ENCODE assay signal across 1 cellular context in the genomic region with DNA sequence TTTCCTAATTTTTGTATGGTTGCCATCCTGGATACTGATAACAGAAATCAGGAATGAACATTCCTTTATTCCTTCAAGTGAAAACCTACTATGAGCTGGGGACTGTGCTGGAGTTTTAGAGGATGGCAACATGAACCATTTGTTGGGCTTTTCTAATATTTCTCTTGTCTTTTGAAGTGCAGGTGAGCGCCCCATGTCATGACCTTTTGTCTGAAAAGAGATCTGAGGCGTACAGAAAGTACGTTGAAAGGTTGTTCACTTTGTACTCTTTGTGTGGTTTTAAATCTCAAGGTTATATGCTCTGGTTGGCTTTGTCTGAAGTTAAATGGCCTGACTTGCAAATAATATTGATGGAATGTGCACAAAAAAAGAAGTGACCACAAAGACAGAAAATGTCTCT.
TF ChIP-seq lines count a peak whose summit lies in the region.

No MANE protein-coding gene starts in this region.

TF ChIP-seq in HepG2, 621 proteins besides CTCF, POLR2A, EP300 and RAD21 (continued from another document and continues in another):
- TF ChIP-seq, protein P1, sequence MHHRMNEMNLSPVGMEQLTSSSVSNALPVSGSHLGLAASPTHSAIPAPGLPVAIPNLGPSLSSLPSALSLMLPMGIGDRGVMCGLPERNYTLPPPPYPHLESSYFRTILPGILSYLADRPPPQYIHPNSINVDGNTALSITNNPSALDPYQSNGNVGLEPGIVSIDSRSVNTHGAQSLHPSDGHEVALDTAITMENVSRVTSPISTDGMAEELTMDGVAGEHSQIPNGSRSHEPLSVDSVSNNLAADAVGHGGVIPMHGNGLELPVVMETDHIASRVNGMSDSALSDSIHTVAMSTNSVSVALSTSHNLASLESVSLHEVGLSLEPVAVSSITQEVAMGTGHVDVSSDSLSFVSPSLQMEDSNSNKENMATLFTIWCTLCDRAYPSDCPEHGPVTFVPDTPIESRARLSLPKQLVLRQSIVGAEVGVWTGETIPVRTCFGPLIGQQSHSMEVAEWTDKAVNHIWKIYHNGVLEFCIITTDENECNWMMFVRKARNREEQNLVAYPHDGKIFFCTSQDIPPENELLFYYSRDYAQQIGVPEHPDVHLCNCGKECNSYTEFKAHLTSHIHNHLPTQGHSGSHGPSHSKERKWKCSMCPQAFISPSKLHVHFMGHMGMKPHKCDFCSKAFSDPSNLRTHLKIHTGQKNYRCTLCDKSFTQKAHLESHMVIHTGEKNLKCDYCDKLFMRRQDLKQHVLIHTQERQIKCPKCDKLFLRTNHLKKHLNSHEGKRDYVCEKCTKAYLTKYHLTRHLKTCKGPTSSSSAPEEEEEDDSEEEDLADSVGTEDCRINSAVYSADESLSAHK (CRISPR knock-in tag; IDR thresholded peaks at IDR 0.05; ENCODE audit: borderline replicate concordance), result no peak
- TF ChIP-seq CAMTA2 (CRISPR knock-in tag; IDR thresholded peaks at IDR 0.05; ENCODE audit: borderline replicate concordance) (no peak), NCOA2 (CRISPR knock-in tag; IDR thresholded peaks at IDR 0.05) (peak; percentile 51), ETV5 (CRISPR knock-in tag; IDR thresholded peaks at IDR 0.05; ENCODE audit: borderline replicate concordance) (no peak), ZNF224 (CRISPR knock-in tag; IDR thresholded peaks at IDR 0.05) (no peak), NFE2 (CRISPR knock-in tag; IDR thresholded peaks at IDR 0.05) (no peak), ZNF451 (CRISPR knock-in tag; IDR thresholded peaks at IDR 0.05) (no peak), ZNF296 (CRISPR knock-in tag; conservative IDR thresholded peaks at IDR 0.05) (no peak), MBD4 (IDR thresholded peaks at IDR 0.05; ENCODE audit: borderline replicate concordance, low read length) (peak; percentile 71; the same call in 1 of the 2 replicates), ZNF354B (CRISPR knock-in tag; IDR thresholded peaks at IDR 0.05) (no peak), GTF3A (CRISPR knock-in tag; conservative IDR thresholded peaks at IDR 0.05) (no peak), ZNF382 (CRISPR knock-in tag; IDR thresholded peaks at IDR 0.05; ENCODE audit: borderline replicate concordance) (no peak), SKI (IDR thresholded peaks at IDR 0.05; ENCODE audit: partially characterized antibody) (no peak), SOX5 (CRISPR knock-in tag; IDR thresholded peaks at IDR 0.05; ENCODE audit: borderline replicate concordance) (peak; percentile 94), SALL1 (CRISPR knock-in tag; IDR thresholded peaks at IDR 0.05) (peak; percentile 15; the same call in 1 of the 2 replicates), GZF1 (CRISPR knock-in tag; IDR thresholded peaks at IDR 0.05) (no peak), MZF1 (CRISPR knock-in tag; IDR thresholded peaks at IDR 0.05; ENCODE audit: borderline replicate concordance) (no peak), ZSCAN21 (CRISPR knock-in tag; IDR thresholded peaks at IDR 0.05; ENCODE audit: borderline replicate concordance) (no peak), ZNF12 (CRISPR knock-in tag; IDR thresholded peaks at IDR 0.05) (no peak), TCF7 (IDR thresholded peaks at IDR 0.05; ENCODE audit: low read depth) (peak; percentile 87), ZNF747 (CRISPR knock-in tag; IDR thresholded peaks at IDR 0.05; ENCODE audit: borderline replicate concordance) (no peak), SMARCE1 (IDR thresholded peaks at IDR 0.05; ENCODE audit: borderline replicate concordance) (no peak), HNF4A (CRISPR knock-in tag; IDR thresholded peaks at IDR 0.05) (peak; percentile 19; the same call in 1 of the 2 replicates), SIN3B (IDR thresholded peaks at IDR 0.05; ENCODE audit: low read length) (no peak), ZNF431 (CRISPR knock-in tag; IDR thresholded peaks at IDR 0.05; ENCODE audit: borderline replicate concordance, low read depth) (no peak), HOXA7 (CRISPR knock-in tag; IDR thresholded peaks at IDR 0.05) (no peak), NAIF1 (CRISPR knock-in tag; IDR thresholded peaks at IDR 0.05; ENCODE audit: borderline replicate concordance) (no peak), RXRA (CRISPR knock-in tag; IDR thresholded peaks at IDR 0.05) (no peak), ATM (IDR thresholded peaks at IDR 0.05; ENCODE audit: borderline replicate concordance) (no peak), FOXC1 (CRISPR knock-in tag; IDR thresholded peaks at IDR 0.05; ENCODE audit: borderline replicate concordance) (no peak), SMAD9 (CRISPR knock-in tag; IDR thresholded peaks at IDR 0.05) (no peak)
- TF ChIP-seq, protein P2, sequence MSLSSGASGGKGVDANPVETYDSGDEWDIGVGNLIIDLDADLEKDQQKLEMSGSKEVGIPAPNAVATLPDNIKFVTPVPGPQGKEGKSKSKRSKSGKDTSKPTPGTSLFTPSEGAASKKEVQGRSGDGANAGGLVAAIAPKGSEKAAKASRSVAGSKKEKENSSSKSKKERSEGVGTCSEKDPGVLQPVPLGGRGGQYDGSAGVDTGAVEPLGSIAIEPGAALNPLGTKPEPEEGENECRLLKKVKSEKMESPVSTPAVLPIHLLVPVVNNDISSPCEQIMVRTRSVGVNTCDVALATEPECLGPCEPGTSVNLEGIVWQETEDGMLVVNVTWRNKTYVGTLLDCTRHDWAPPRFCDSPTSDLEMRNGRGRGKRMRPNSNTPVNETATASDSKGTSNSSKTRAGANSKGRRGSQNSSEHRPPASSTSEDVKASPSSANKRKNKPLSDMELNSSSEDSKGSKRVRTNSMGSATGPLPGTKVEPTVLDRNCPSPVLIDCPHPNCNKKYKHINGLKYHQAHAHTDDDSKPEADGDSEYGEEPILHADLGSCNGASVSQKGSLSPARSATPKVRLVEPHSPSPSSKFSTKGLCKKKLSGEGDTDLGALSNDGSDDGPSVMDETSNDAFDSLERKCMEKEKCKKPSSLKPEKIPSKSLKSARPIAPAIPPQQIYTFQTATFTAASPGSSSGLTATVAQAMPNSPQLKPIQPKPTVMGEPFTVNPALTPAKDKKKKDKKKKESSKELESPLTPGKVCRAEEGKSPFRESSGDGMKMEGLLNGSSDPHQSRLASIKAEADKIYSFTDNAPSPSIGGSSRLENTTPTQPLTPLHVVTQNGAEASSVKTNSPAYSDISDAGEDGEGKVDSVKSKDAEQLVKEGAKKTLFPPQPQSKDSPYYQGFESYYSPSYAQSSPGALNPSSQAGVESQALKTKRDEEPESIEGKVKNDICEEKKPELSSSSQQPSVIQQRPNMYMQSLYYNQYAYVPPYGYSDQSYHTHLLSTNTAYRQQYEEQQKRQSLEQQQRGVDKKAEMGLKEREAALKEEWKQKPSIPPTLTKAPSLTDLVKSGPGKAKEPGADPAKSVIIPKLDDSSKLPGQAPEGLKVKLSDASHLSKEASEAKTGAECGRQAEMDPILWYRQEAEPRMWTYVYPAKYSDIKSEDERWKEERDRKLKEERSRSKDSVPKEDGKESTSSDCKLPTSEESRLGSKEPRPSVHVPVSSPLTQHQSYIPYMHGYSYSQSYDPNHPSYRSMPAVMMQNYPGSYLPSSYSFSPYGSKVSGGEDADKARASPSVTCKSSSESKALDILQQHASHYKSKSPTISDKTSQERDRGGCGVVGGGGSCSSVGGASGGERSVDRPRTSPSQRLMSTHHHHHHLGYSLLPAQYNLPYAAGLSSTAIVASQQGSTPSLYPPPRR (CRISPR knock-in tag; IDR thresholded peaks at IDR 0.05; ENCODE audit: borderline replicate concordance), result no peak
- TF ChIP-seq, protein P3, sequence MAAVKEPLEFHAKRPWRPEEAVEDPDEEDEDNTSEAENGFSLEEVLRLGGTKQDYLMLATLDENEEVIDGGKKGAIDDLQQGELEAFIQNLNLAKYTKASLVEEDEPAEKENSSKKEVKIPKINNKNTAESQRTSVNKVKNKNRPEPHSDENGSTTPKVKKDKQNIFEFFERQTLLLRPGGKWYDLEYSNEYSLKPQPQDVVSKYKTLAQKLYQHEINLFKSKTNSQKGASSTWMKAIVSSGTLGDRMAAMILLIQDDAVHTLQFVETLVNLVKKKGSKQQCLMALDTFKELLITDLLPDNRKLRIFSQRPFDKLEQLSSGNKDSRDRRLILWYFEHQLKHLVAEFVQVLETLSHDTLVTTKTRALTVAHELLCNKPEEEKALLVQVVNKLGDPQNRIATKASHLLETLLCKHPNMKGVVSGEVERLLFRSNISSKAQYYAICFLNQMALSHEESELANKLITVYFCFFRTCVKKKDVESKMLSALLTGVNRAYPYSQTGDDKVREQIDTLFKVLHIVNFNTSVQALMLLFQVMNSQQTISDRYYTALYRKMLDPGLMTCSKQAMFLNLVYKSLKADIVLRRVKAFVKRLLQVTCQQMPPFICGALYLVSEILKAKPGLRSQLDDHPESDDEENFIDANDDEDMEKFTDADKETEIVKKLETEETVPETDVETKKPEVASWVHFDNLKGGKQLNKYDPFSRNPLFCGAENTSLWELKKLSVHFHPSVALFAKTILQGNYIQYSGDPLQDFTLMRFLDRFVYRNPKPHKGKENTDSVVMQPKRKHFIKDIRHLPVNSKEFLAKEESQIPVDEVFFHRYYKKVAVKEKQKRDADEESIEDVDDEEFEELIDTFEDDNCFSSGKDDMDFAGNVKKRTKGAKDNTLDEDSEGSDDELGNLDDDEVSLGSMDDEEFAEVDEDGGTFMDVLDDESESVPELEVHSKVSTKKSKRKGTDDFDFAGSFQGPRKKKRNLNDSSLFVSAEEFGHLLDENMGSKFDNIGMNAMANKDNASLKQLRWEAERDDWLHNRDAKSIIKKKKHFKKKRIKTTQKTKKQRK (IDR thresholded peaks at IDR 0.05; ENCODE audit: low read length), result no peak
- TF ChIP-seq, protein P4, sequence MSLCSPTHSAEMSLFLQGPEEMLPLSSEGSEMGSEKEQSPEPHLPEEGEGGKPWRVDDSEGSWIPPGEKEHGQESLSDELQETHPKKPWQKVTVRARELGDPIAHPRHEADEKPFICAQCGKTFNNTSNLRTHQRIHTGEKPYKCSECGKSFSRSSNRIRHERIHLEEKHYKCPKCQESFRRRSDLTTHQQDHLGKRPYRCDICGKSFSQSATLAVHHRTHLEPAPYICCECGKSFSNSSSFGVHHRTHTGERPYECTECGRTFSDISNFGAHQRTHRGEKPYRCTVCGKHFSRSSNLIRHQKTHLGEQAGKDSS (CRISPR knock-in tag; IDR thresholded peaks at IDR 0.05; ENCODE audit: borderline replicate concordance, low read depth), result no peak
- TF ChIP-seq, protein P5, sequence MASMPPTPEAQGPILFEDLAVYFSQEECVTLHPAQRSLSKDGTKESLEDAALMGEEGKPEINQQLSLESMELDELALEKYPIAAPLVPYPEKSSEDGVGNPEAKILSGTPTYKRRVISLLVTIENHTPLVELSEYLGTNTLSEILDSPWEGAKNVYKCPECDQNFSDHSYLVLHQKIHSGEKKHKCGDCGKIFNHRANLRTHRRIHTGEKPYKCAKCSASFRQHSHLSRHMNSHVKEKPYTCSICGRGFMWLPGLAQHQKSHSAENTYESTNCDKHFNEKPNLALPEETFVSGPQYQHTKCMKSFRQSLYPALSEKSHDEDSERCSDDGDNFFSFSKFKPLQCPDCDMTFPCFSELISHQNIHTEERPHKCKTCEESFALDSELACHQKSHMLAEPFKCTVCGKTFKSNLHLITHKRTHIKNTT (CRISPR knock-in tag; IDR thresholded peaks at IDR 0.05), result no peak
- TF ChIP-seq, protein P6, sequence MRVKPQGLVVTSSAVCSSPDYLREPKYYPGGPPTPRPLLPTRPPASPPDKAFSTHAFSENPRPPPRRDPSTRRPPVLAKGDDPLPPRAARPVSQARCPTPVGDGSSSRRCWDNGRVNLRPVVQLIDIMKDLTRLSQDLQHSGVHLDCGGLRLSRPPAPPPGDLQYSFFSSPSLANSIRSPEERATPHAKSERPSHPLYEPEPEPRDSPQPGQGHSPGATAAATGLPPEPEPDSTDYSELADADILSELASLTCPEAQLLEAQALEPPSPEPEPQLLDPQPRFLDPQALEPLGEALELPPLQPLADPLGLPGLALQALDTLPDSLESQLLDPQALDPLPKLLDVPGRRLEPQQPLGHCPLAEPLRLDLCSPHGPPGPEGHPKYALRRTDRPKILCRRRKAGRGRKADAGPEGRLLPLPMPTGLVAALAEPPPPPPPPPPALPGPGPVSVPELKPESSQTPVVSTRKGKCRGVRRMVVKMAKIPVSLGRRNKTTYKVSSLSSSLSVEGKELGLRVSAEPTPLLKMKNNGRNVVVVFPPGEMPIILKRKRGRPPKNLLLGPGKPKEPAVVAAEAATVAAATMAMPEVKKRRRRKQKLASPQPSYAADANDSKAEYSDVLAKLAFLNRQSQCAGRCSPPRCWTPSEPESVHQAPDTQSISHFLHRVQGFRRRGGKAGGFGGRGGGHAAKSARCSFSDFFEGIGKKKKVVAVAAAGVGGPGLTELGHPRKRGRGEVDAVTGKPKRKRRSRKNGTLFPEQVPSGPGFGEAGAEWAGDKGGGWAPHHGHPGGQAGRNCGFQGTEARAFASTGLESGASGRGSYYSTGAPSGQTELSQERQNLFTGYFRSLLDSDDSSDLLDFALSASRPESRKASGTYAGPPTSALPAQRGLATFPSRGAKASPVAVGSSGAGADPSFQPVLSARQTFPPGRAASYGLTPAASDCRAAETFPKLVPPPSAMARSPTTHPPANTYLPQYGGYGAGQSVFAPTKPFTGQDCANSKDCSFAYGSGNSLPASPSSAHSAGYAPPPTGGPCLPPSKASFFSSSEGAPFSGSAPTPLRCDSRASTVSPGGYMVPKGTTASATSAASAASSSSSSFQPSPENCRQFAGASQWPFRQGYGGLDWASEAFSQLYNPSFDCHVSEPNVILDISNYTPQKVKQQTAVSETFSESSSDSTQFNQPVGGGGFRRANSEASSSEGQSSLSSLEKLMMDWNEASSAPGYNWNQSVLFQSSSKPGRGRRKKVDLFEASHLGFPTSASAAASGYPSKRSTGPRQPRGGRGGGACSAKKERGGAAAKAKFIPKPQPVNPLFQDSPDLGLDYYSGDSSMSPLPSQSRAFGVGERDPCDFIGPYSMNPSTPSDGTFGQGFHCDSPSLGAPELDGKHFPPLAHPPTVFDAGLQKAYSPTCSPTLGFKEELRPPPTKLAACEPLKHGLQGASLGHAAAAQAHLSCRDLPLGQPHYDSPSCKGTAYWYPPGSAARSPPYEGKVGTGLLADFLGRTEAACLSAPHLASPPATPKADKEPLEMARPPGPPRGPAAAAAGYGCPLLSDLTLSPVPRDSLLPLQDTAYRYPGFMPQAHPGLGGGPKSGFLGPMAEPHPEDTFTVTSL (CRISPR knock-in tag; IDR thresholded peaks at IDR 0.05; ENCODE audit: borderline replicate concordance), result peak; percentile 58; the same call in 1 of the 2 replicates
- TF ChIP-seq, protein P7, sequence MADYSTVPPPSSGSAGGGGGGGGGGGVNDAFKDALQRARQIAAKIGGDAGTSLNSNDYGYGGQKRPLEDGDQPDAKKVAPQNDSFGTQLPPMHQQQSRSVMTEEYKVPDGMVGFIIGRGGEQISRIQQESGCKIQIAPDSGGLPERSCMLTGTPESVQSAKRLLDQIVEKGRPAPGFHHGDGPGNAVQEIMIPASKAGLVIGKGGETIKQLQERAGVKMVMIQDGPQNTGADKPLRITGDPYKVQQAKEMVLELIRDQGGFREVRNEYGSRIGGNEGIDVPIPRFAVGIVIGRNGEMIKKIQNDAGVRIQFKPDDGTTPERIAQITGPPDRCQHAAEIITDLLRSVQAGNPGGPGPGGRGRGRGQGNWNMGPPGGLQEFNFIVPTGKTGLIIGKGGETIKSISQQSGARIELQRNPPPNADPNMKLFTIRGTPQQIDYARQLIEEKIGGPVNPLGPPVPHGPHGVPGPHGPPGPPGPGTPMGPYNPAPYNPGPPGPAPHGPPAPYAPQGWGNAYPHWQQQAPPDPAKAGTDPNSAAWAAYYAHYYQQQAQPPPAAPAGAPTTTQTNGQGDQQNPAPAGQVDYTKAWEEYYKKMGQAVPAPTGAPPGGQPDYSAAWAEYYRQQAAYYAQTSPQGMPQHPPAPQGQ (CRISPR knock-in tag; IDR thresholded peaks at IDR 0.05; ENCODE audit: borderline replicate concordance), result no peak
- TF ChIP-seq, protein P8, sequence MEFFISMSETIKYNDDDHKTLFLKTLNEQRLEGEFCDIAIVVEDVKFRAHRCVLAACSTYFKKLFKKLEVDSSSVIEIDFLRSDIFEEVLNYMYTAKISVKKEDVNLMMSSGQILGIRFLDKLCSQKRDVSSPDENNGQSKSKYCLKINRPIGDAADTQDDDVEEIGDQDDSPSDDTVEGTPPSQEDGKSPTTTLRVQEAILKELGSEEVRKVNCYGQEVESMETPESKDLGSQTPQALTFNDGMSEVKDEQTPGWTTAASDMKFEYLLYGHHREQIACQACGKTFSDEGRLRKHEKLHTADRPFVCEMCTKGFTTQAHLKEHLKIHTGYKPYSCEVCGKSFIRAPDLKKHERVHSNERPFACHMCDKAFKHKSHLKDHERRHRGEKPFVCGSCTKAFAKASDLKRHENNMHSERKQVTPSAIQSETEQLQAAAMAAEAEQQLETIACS (CRISPR knock-in tag; IDR thresholded peaks at IDR 0.05), result no peak
